ENCODE assay signal across 3 cellular contexts in genomic region chr7:158524749-158525635, GRCh38.
A peak's percentile ranks its signal among the peaks of the same experiment; 100 is the strongest.
TF ChIP-seq lines count a peak whose summit lies in the region.

No MANE protein-coding gene starts in this region.

TF ChIP-seq in HepG2, 621 proteins besides CTCF, POLR2A, EP300 and RAD21:
- TF ChIP-seq ARNT2 (CRISPR knock-in tag; IDR thresholded peaks at IDR 0.05; ENCODE audit: low read depth) = 0 out of 2 replicates have a peak, but pooled peaks have one; percentile 1
- TF ChIP-seq E2F2 (CRISPR knock-in tag; IDR thresholded peaks at IDR 0.05; ENCODE audit: borderline replicate concordance) = no peak
TF ChIP-seq in HepG2: peak in this region for 1.

TF ChIP-seq in H1, 55 proteins besides CTCF, POLR2A, EP300 and RAD21:
- no peak for TF ChIP-seq CTBP2 (IDR thresholded peaks at IDR 0.05; ENCODE audit: borderline replicate concordance, insufficient read depth, insufficient read length, low read length)
- TF ChIP-seq CEBPB (IDR thresholded peaks at IDR 0.05; ENCODE audit: low read depth, low read length) = no peak
- TF ChIP-seq BCL11A (IDR thresholded peaks at IDR 0.05; ENCODE audit: low read depth in 2 of 2, low read length in 2 of 2) = no peak
- TF ChIP-seq NANOG (IDR thresholded peaks at IDR 0.05; ENCODE audit: insufficient read depth, low read depth, low read length, poor library complexity, severe bottlenecking) = no peak
- TF ChIP-seq POU5F1 (IDR thresholded peaks at IDR 0.05; ENCODE audit: low read depth, low read length) = no peak
- TF ChIP-seq ATF2 (IDR thresholded peaks at IDR 0.05; ENCODE audit: low read length) = no peak
- TF ChIP-seq MAFK (IDR thresholded peaks at IDR 0.05; ENCODE audit: low read depth, low read length) = no peak
- TF ChIP-seq POLR2AphosphoS5 (IDR thresholded peaks at IDR 0.05; ENCODE audit: low read depth, low read length) = no peak
- TF ChIP-seq CHD2 (IDR thresholded peaks at IDR 0.05; ENCODE audit: low read length) = no peak
- TF ChIP-seq CREB1 (IDR thresholded peaks at IDR 0.05) = no peak
- no peak for TF ChIP-seq E2F6 (IDR thresholded peaks at IDR 0.05)
- TF ChIP-seq JUN (IDR thresholded peaks at IDR 0.05; ENCODE audit: low read depth, low read length) = no peak
- no peak for TF ChIP-seq RFX5 (IDR thresholded peaks at IDR 0.05; ENCODE audit: borderline replicate concordance, low read depth, low read length)
- no peak for TF ChIP-seq BACH1 (IDR thresholded peaks at IDR 0.05; ENCODE audit: low read length)
- TF ChIP-seq SP4 (IDR thresholded peaks at IDR 0.05; ENCODE audit: low read length) = no peak
- no peak for TF ChIP-seq RBBP5 (IDR thresholded peaks at IDR 0.05; ENCODE audit: borderline replicate concordance, low read depth, low read length)
- no peak for TF ChIP-seq EZH2 (IDR thresholded peaks at IDR 0.05; ENCODE audit: low read depth, low read length, severe bottlenecking)

TF ChIP-seq in WTC11, 78 proteins besides CTCF, POLR2A, EP300 and RAD21:
- no peak for TF ChIP-seq EMX1 (CRISPR knock-in tag; IDR thresholded peaks at IDR 0.05)
- TF ChIP-seq MYBL2 (CRISPR knock-in tag; IDR thresholded peaks at IDR 0.05) = no peak
- TF ChIP-seq MAX (CRISPR knock-in tag; IDR thresholded peaks at IDR 0.05) = no peak
- TF ChIP-seq, protein P1, sequence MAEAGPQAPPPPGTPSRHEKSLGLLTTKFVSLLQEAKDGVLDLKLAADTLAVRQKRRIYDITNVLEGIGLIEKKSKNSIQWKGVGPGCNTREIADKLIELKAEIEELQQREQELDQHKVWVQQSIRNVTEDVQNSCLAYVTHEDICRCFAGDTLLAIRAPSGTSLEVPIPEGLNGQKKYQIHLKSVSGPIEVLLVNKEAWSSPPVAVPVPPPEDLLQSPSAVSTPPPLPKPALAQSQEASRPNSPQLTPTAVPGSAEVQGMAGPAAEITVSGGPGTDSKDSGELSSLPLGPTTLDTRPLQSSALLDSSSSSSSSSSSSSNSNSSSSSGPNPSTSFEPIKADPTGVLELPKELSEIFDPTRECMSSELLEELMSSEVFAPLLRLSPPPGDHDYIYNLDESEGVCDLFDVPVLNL (CRISPR knock-in tag; IDR thresholded peaks at IDR 0.05; ENCODE audit: borderline replicate concordance, low read depth) = no peak
- no peak for TF ChIP-seq HMGXB4 (CRISPR knock-in tag; IDR thresholded peaks at IDR 0.05)
- no peak for TF ChIP-seq GRHL2 (CRISPR knock-in tag; IDR thresholded peaks at IDR 0.05; ENCODE audit: insufficient replicate concordance, severe bottlenecking)
- TF ChIP-seq, protein P2, sequence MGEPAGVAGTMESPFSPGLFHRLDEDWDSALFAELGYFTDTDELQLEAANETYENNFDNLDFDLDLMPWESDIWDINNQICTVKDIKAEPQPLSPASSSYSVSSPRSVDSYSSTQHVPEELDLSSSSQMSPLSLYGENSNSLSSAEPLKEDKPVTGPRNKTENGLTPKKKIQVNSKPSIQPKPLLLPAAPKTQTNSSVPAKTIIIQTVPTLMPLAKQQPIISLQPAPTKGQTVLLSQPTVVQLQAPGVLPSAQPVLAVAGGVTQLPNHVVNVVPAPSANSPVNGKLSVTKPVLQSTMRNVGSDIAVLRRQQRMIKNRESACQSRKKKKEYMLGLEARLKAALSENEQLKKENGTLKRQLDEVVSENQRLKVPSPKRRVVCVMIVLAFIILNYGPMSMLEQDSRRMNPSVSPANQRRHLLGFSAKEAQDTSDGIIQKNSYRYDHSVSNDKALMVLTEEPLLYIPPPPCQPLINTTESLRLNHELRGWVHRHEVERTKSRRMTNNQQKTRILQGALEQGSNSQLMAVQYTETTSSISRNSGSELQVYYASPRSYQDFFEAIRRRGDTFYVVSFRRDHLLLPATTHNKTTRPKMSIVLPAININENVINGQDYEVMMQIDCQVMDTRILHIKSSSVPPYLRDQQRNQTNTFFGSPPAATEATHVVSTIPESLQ (CRISPR knock-in tag; IDR thresholded peaks at IDR 0.05) = no peak
- TF ChIP-seq ATF3 (CRISPR knock-in tag; conservative IDR thresholded peaks at IDR 0.05) = no peak
- no peak for TF ChIP-seq FOXP1 (CRISPR knock-in tag; IDR thresholded peaks at IDR 0.05; ENCODE audit: borderline replicate concordance)
- no peak for TF ChIP-seq ZNF396 (CRISPR knock-in tag; IDR thresholded peaks at IDR 0.05; ENCODE audit: borderline replicate concordance)
- TF ChIP-seq ZNF232 (CRISPR knock-in tag; IDR thresholded peaks at IDR 0.05) = no peak
- TF ChIP-seq HMGA2 (CRISPR knock-in tag; IDR thresholded peaks at IDR 0.05) = no peak
- no peak for TF ChIP-seq ZNF317 (CRISPR knock-in tag; IDR thresholded peaks at IDR 0.05; ENCODE audit: borderline replicate concordance, low read depth)
- TF ChIP-seq, protein P3, sequence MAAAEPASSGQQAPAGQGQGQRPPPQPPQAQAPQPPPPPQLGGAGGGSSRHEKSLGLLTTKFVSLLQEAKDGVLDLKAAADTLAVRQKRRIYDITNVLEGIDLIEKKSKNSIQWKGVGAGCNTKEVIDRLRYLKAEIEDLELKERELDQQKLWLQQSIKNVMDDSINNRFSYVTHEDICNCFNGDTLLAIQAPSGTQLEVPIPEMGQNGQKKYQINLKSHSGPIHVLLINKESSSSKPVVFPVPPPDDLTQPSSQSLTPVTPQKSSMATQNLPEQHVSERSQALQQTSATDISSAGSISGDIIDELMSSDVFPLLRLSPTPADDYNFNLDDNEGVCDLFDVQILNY (CRISPR knock-in tag; IDR thresholded peaks at IDR 0.05) = no peak
- no peak for TF ChIP-seq NR3C1 (CRISPR knock-in tag; conservative IDR thresholded peaks at IDR 0.05; ENCODE audit: low read depth)
- no peak for TF ChIP-seq NFATC4 (CRISPR knock-in tag; IDR thresholded peaks at IDR 0.05)
